Comparison of ENCODE assay signal across 13 cellular contexts in the genomic region with DNA sequence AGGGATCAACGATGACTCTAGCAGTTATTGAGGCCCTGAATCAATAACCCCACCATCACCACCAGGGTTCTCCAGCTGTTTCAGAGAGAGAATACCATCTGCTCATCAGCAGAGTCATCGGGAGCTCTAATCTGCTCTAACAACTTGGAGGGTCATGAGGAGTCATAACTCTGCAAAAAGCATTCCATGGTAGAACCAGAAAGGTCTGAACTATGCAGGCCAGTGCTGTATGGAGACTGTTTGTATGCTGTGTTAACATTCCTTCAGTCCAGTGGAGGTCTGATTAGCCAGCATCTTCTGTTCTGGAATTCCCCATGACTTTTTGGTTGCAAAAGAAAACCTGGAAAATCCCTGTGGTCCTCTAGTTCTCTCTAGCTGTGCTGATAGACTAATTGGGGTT. TPM values are rescaled to one million over a fixed set of nuclear protein-coding genes. Genes with fewer than 3 reads are reported as not detected.
DNase-seq lines count a peak whose midpoint lies in the region; ATAC-seq and TF ChIP-seq lines count a peak whose summit lies in the region.
"Had no signal": no experiment of that assay in that cellular context is flagged by ENCODE, and none has a peak within 500 bp of the region (broad histone marks: within the 10 kb centered on the region; RNA-seq: fewer than 3 reads in every experiment).

No MANE protein-coding gene starts in this region.

- no peaks in the 10 kb centered on the region for H3K36me3 ChIP-seq in right atrium auricular region

- no peaks in the 10 kb centered on the region for H3K9me3 ChIP-seq in right atrium auricular region

- H3K4me3 ChIP-seq in AG10803 (ENCODE audit: low read length) (no peak overlapping the region), choroid plexus epithelial cell (ENCODE audit: low read depth, low read length) (no peak overlapping the region), right atrium auricular region (no peak overlapping the region)
- H3K4me3 ChIP-seq: coronary artery had no signal

- TF ChIP-seq CTCF in AG10803 (conservative IDR thresholded peaks at IDR 0.05; ENCODE audit: low read length) (peak; percentile 51), choroid plexus epithelial cell (conservative IDR thresholded peaks at IDR 0.05; ENCODE audit: low read depth, low read length) (no peak), omental fat pad (IDR thresholded peaks at IDR 0.05) (no peak), right atrium auricular region (IDR thresholded peaks at IDR 0.05) (no peak)

- H3K4me1 ChIP-seq in right atrium auricular region = peaks cover 0 to 43% of the 10 kb centered on the region in 2 donors

- ATAC-seq in omental fat pad (ENCODE audit: low FRiP score) (peak; percentile 65), HG03571 (IDR thresholded peaks at IDR 0.05; ENCODE audit: unreplicated experiment) (no peak), GM18520 (IDR thresholded peaks at IDR 0.05; ENCODE audit: unreplicated experiment) (no peak)

- H3K27ac ChIP-seq in right atrium auricular region = peak overlapping the region in 1 of 2 donors; percentile 54

- DNase-seq in AG10803 (ENCODE audit: low read depth) = peak; percentile 97
- DNase-seq in LHCN-M2 (ENCODE audit: low read depth) = peak; percentile 92
- peak; percentile 95 for DNase-seq in choroid plexus epithelial cell (ENCODE audit: low read depth)
- DNase-seq in omental fat pad (ENCODE audit: low spot score) = no peak
- DNase-seq in NCI-H2029 treated with DMSO at 0.1 percent for 48 hours (lab: John Stamatoyannopoulos, UW) = no peak
- DNase-seq in right atrium auricular region (ENCODE audit: low spot score) = no peak
- DNase-seq: CD8-positive, alpha-beta memory T cell; NCI-H1417 treated with DMSO at 0.1 percent for 48 hours; stimulated activated CD4-positive, alpha-beta T cell treated with anti-CD3 and anti-CD28 coated beads, Interleukin-12 subunit alpha, Interleukin-12 subunit beta, amount 100 ng/mL, for 4 hours had no signal

- H3K27me3 ChIP-seq in right atrium auricular region = no peaks in the 10 kb centered on the region

RNA-seq across cellular contexts. Expression of a gene that starts 9.4 kb away (rescaled TPM):
- total RNA-seq in LHCN-M2 (2014; rRNA removed) (11.6 and 15.2 TPM in 2 replicates), omental fat pad (not detected), right atrium auricular region (under 1 TPM; 0.20 to 0.30 TPM)
- 1.8 TPM for polyA plus RNA-seq in LHCN-M2 (2012)
- total RNA-seq: activated CD8-positive, alpha-beta memory T cell treated with anti-CD3 and anti-CD28 coated beads for 36 hours; CD8-positive, alpha-beta memory T cell had no signal
- polyA plus RNA-seq: CD8-positive, alpha-beta memory T cell had no signal

Comparison
In these comparisons a context has a peak if more than half of its experiments do, and no peak if none do; other contexts are left out.
1. DNase-seq: peak in AG10803 (single experiment), LHCN-M2 (single experiment) and choroid plexus epithelial cell (single experiment); none in omental fat pad (single experiment), NCI-H2029 treated with DMSO at 0.1 percent for 48 hours (single experiment) and right atrium auricular region (single experiment).